ENCODE assay signal across 8 cellular contexts in the genomic region with DNA sequence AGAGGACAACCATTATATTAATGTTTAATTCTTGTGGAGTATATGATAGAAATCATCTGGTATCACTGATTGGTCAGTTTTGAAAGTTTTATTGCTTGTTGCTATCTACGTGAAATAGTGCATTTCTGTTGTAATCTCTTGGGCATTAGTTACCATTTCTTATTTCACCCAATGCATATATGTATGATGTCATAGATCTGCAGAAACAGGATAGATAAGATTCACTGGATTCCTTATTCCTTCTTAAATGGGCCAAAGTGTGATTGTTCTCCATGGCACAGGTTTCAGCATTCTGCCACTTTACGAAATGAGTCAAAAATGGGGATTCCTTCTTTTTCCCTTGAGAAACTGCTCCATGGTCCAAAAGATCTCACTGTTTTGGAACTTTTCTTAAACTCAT.
"Had no signal": no experiment of that assay in that cellular context is flagged by ENCODE, and none has a peak within 500 bp of the region (broad histone marks: within the 10 kb centered on the region; RNA-seq: fewer than 3 reads in every experiment).

No MANE protein-coding gene starts in this region.

- DNase-seq: GDM1, GF-D8 had no signal

- H3K4me3 ChIP-seq: GM12878 had no signal

- FAIRE-seq: G401.6, GM12878, GM12891, GM12892, GM18507, GM19239 had no signal

- ATAC-seq: GM12878 had no signal
